ENCODE assay signal across 8 cellular contexts in genomic region chr2:138373993-138374408, GRCh38.
DNase-seq lines count a peak whose midpoint lies in the region; ATAC-seq and TF ChIP-seq lines count a peak whose summit lies in the region.

No MANE protein-coding gene starts in this region.

- H3K36me3 ChIP-seq in right atrium auricular region: no peaks in the 10 kb centered on the region
- no peaks in the 10 kb centered on the region for H3K36me3 ChIP-seq in fibroblast of lung (ENCODE audit: control insufficient read depth, insufficient read depth, low read length)
- no peaks in the 10 kb centered on the region for H3K36me3 ChIP-seq in CD4-positive, alpha-beta memory T cell (ENCODE audit: insufficient read depth, low read length)

- POLR2A ChIA-PET in CD4-positive, alpha-beta memory T cell (lab: Charles Lee; ENCODE audit: partially characterized antibody): no interaction called here

- no peaks in the 10 kb centered on the region for H3K79me2 ChIP-seq in fibroblast of lung (ENCODE audit: control insufficient read depth, insufficient read depth, low read length)

- H3K27me3 ChIP-seq in right atrium auricular region (no peaks in the 10 kb centered on the region), fibroblast of lung (ENCODE audit: control insufficient read depth, insufficient read depth, low read length) (no peaks in the 10 kb centered on the region)
- H3K27me3 ChIP-seq in CD4-positive, alpha-beta memory T cell (ENCODE audit: insufficient read depth, low read length): no peaks in the 10 kb centered on the region

- no peak overlapping the region for H2AFZ ChIP-seq in fibroblast of lung (ENCODE audit: low read length)

- H3K4me1 Mint-ChIP-seq in CD4-positive, alpha-beta memory T cell: no peaks in the 10 kb centered on the region

- DNase-seq in right atrium auricular region (ENCODE audit: low spot score) (no peak), left ventricle myocardium superior (no peak), HT1080 (ENCODE audit: low read depth) (peak; percentile 40), RKO (ENCODE audit: low spot score) (peak; percentile 67), fibroblast of lung (ENCODE audit: low read depth in 2 of 2) (peak; percentile 32 to 69), renal cortical epithelial cell (ENCODE audit: low read depth) (peak; percentile 40)
- no peak for DNase-seq in CD4-positive, alpha-beta memory T cell

- no peaks in the 10 kb centered on the region for H4K20me1 ChIP-seq in fibroblast of lung (ENCODE audit: control insufficient read depth, extremely low read depth, insufficient read depth, low read length)

- H3K4me3 Mint-ChIP-seq in CD4-positive, alpha-beta memory T cell: no peak overlapping the region

- no peak overlapping the region for H3K4me2 ChIP-seq in fibroblast of lung (ENCODE audit: extremely low read depth, insufficient read depth, low read length)

- peaks cover 0 to 7% (median 0%) of the 10 kb centered on the region in 8 donors for H3K9me3 Mint-ChIP-seq in CD4-positive, alpha-beta memory T cell

- no peaks in the 10 kb centered on the region for H3K36me3 Mint-ChIP-seq in CD4-positive, alpha-beta memory T cell

- intact Hi-C loops in left ventricle myocardium superior (cut with micrococcal nuclease): loop anchor here (5.0 kb wide), 1 partner anchor 427 kb away; no protein-coding TSS in a partner anchor
- intact Hi-C loops in CD4-positive, alpha-beta memory T cell (cut with micrococcal nuclease): no loop called here

- TF ChIP-seq CTCF in right atrium auricular region (IDR thresholded peaks at IDR 0.05) (peak; percentile 40 to 69), fibroblast of lung (conservative IDR thresholded peaks at IDR 0.05 in 1 of 2, IDR thresholded peaks at IDR 0.05 in 1 of 2; ENCODE audit: low read depth in 1 of 2, low read length in 2 of 2) (peak; percentile 71 to 77)

- no peak overlapping the region for H3K27ac ChIP-seq in right atrium auricular region
- H3K27ac ChIP-seq in fibroblast of lung (ENCODE audit: insufficient read depth, low read length): no peak overlapping the region
- H3K27ac ChIP-seq in CD4-positive, alpha-beta memory T cell (ENCODE audit: low read depth, low read length): no peak overlapping the region

- H3K4me3 ChIP-seq in right atrium auricular region: no peak overlapping the region
- no peak overlapping the region for H3K4me3 ChIP-seq in fibroblast of lung (replicated peaks in 1 of 4; ENCODE audit: control extremely low read depth in 1 of 4, insufficient read depth in 1 of 4, low read depth in 3 of 4, low read length in 4 of 4)
- H3K4me3 ChIP-seq in CD4-positive, alpha-beta memory T cell (ENCODE audit: low read length in 2 of 2): no peak overlapping the region

- CTCF ChIA-PET in CD4-positive, alpha-beta memory T cell (lab: Charles Lee; ENCODE audit: partially characterized antibody): no interaction called here

- H3K27me3 Mint-ChIP-seq in CD4-positive, alpha-beta memory T cell: peaks cover 0 to 4% of the 10 kb centered on the region in 2 donors

- H3K9ac ChIP-seq in fibroblast of lung (ENCODE audit: insufficient read depth, low read length): no peak overlapping the region

- ATAC-seq in left ventricle myocardium superior (no peak), HG02642 (IDR thresholded peaks at IDR 0.05; ENCODE audit: poor library complexity, unreplicated experiment) (no peak)

- no peaks in the 10 kb centered on the region for H3K4me1 ChIP-seq in right atrium auricular region
- H3K4me1 ChIP-seq in fibroblast of lung (ENCODE audit: control insufficient read depth, extremely low read depth, insufficient read depth, low read length): no peaks in the 10 kb centered on the region
- no peaks in the 10 kb centered on the region for H3K4me1 ChIP-seq in CD4-positive, alpha-beta memory T cell (ENCODE audit: insufficient read depth, low read length)

- H3K9me3 ChIP-seq in right atrium auricular region: no peaks in the 10 kb centered on the region
- no peaks in the 10 kb centered on the region for H3K9me3 ChIP-seq in fibroblast of lung (ENCODE audit: control insufficient read depth, insufficient read depth, low read depth, low read length)
- H3K9me3 ChIP-seq in CD4-positive, alpha-beta memory T cell (ENCODE audit: control insufficient read depth in 1 of 2, low read length in 2 of 2): no peaks in the 10 kb centered on the region

- no peak overlapping the region for H3K27ac Mint-ChIP-seq in CD4-positive, alpha-beta memory T cell

Comparison
In these comparisons a context has a peak if more than half of its experiments do, and no peak if none do; other contexts are left out.
1. DNase-seq: peak in HT1080 (single experiment), RKO (single experiment), fibroblast of lung (2 of 2) and renal cortical epithelial cell (single experiment); none in right atrium auricular region (single experiment), left ventricle myocardium superior (single experiment) and CD4-positive, alpha-beta memory T cell (0 of 5).